ENCODE assay signal across 11 cellular contexts in genomic region chr16:51150159-51150893, GRCh38. TPM values are rescaled to one million over a fixed set of nuclear protein-coding genes. Genes with fewer than 3 reads are reported as not detected.
DNase-seq lines count a peak whose midpoint lies in the region; ATAC-seq and TF ChIP-seq lines count a peak whose summit lies in the region.
"Had no signal": no experiment of that assay in that cellular context is flagged by ENCODE, and none has a peak within 500 bp of the region (broad histone marks: within the 10 kb centered on the region; RNA-seq: fewer than 3 reads in every experiment).

No MANE protein-coding gene starts in this region.

- BruUV-seq in MCF 10A (replicated peaks; lab: Mats Ljungman, UMichigan), result no TSS peak

- H3K27me3 ChIP-seq in breast epithelium (peaks cover 0 to 64% of the 10 kb centered on the region in 2 donors), ectodermal cell (ENCODE audit: control insufficient read depth, insufficient read depth, low read length, poor library complexity, severe bottlenecking) (peaks cover 18% of the 10 kb centered on the region)

- no peak for TF ChIP-seq POLR2A in breast epithelium (IDR thresholded peaks at IDR 0.05)

- no peaks in the 10 kb centered on the region for H3K9me3 ChIP-seq in breast epithelium
- no peaks in the 10 kb centered on the region for H3K9me3 ChIP-seq in ectodermal cell (ENCODE audit: control insufficient read depth, low read length)
- no peaks in the 10 kb centered on the region for H3K9me3 ChIP-seq in mucosa of descending colon

- CTCF ChIA-PET in MCF 10A (lab: Yijun Ruan, JAX), result no interaction called here

- H3K36me3 ChIP-seq in breast epithelium, result no peaks in the 10 kb centered on the region
- H3K36me3 ChIP-seq in ectodermal cell (ENCODE audit: control insufficient read depth, insufficient read depth, low read length), result no peaks in the 10 kb centered on the region
- no peaks in the 10 kb centered on the region for H3K36me3 ChIP-seq in mucosa of descending colon (ENCODE audit: low read depth)

- 0% methylated on average over 54 of the region's 54 CpGs for WGBS in ectodermal cell, 2 experiments

- H3K4me1 ChIP-seq in breast epithelium (peaks cover 0 to 5% of the 10 kb centered on the region in 2 donors), ectodermal cell (ENCODE audit: control insufficient read depth, insufficient read depth, low read length) (peaks cover 10% of the 10 kb centered on the region), mucosa of descending colon (ENCODE audit: low read depth) (no peaks in the 10 kb centered on the region)

- H3K4me1 Mint-ChIP-seq in MCF 10A (ENCODE audit: insufficient read depth, unreplicated experiment), result peaks cover 16% of the 10 kb centered on the region
- H3K4me1 Mint-ChIP-seq in type B pancreatic cell (ENCODE audit: unreplicated experiment), result peaks cover 30% of the 10 kb centered on the region
- H3K4me1 Mint-ChIP-seq in activated naive CD8-positive, alpha-beta T cell treated with anti-CD3 and anti-CD28 coated beads for 36 hours, result peaks cover 4% of the 10 kb centered on the region

- H3K27ac ChIP-seq in breast epithelium (peak overlapping the region in 1 of 2 donors; percentile 23), ectodermal cell (ENCODE audit: insufficient read depth, low read depth, low read length, poor library complexity, severe bottlenecking) (peak overlapping the region; percentile 82)

- intact Hi-C loops in breast epithelium (cut with DNase I; ENCODE audit: low total_unique reads) (no loop called here), MCF 10A (cut with micrococcal nuclease) (no loop called here), mucosa of descending colon (cut with DNase I, micrococcal nuclease) (no loop called here)

- H3K36me3 Mint-ChIP-seq in MCF 10A (ENCODE audit: insufficient read depth, unreplicated experiment) (no peaks in the 10 kb centered on the region), type B pancreatic cell (no peaks in the 10 kb centered on the region)
- peaks cover 2% of the 10 kb centered on the region for H3K36me3 Mint-ChIP-seq in activated naive CD8-positive, alpha-beta T cell treated with anti-CD3 and anti-CD28 coated beads for 36 hours

- ATAC-seq in mucosa of descending colon, result no peak
- ATAC-seq: stimulated activated naive CD8-positive, alpha-beta T cell treated with anti-CD3 and anti-CD28 coated beads, Interleukin-15, amount 100 ng/mL, for 72 hours had no signal

- H3K4me3 ChIP-seq in breast epithelium (peak overlapping the region; percentile 27 to 72 (median 52)), ectodermal cell (ENCODE audit: insufficient read depth, low read depth, low read length) (peak overlapping the region; percentile 87), mucosa of descending colon (peak overlapping the region; percentile 17)

- TF ChIP-seq CTCF in breast epithelium (IDR thresholded peaks at IDR 0.05), result no peak
- TF ChIP-seq CTCF in MCF 10A (IDR thresholded peaks at IDR 0.05; ENCODE audit: unreplicated experiment), result no peak
- no peak for TF ChIP-seq CTCF in mucosa of descending colon (IDR thresholded peaks at IDR 0.05)
- no peak for TF ChIP-seq CTCF in type B pancreatic cell (conservative IDR thresholded peaks at IDR 0.05)

- H3K4me3 Mint-ChIP-seq in MCF 10A (ENCODE audit: unreplicated experiment), result no peak overlapping the region
- peak overlapping the region; percentile 91 for H3K4me3 Mint-ChIP-seq in type B pancreatic cell
- H3K4me3 Mint-ChIP-seq in activated naive CD8-positive, alpha-beta T cell treated with anti-CD3 and anti-CD28 coated beads for 36 hours, result no peak overlapping the region
- H3K4me3 Mint-ChIP-seq: stimulated activated naive CD8-positive, alpha-beta T cell treated with anti-CD3 and anti-CD28 coated beads, Interleukin-15, amount 100 ng/mL, for 72 hours had no signal

- H3K27me3 Mint-ChIP-seq in MCF 10A (ENCODE audit: insufficient read depth, unreplicated experiment) (no peaks in the 10 kb centered on the region), type B pancreatic cell (peaks cover 70% of the 10 kb centered on the region)
- H3K27me3 Mint-ChIP-seq in activated naive CD8-positive, alpha-beta T cell treated with anti-CD3 and anti-CD28 coated beads for 36 hours, result peaks cover 82% of the 10 kb centered on the region

- POLR2A ChIA-PET in MCF 10A (lab: Yijun Ruan, JAX), result no interaction called here

- no peak for DNase-seq in breast epithelium (ENCODE audit: low spot score in 2 of 2)
- DNase-seq in MCF 10A (ENCODE audit: unreplicated experiment), result no peak
- no peak for DNase-seq in mucosa of descending colon
- DNase-seq in type B pancreatic cell (ENCODE audit: extremely low spot score, unreplicated experiment), result no peak
- DNase-seq in activated naive CD8-positive, alpha-beta T cell treated with anti-CD3 and anti-CD28 coated beads for 36 hours, result no peak
- DNase-seq in cerebellar cortex (ENCODE audit: low spot score), result no peak
- no peak for DNase-seq in NCI-H1436 treated with DMSO at 0.1 percent for 48 hours (lab: John Stamatoyannopoulos, UW)
- DNase-seq: effector memory CD4-positive, alpha-beta T cell; stimulated activated naive CD8-positive, alpha-beta T cell treated with anti-CD3 and anti-CD28 coated beads, Interleukin-15, amount 100 ng/mL, for 72 hours had no signal

- H3K27ac Mint-ChIP-seq in MCF 10A (ENCODE audit: low read depth, unreplicated experiment), result no peak overlapping the region
- peak overlapping the region; percentile 59 for H3K27ac Mint-ChIP-seq in type B pancreatic cell
- no peak overlapping the region for H3K27ac Mint-ChIP-seq in activated naive CD8-positive, alpha-beta T cell treated with anti-CD3 and anti-CD28 coated beads for 36 hours
- H3K27ac Mint-ChIP-seq: stimulated activated naive CD8-positive, alpha-beta T cell treated with anti-CD3 and anti-CD28 coated beads, Interleukin-15, amount 100 ng/mL, for 72 hours had no signal

- peaks cover 9% of the 10 kb centered on the region for H3K9me3 Mint-ChIP-seq in MCF 10A (ENCODE audit: unreplicated experiment)
- H3K9me3 Mint-ChIP-seq in type B pancreatic cell, result no peaks in the 10 kb centered on the region
- peaks cover 3% of the 10 kb centered on the region for H3K9me3 Mint-ChIP-seq in activated naive CD8-positive, alpha-beta T cell treated with anti-CD3 and anti-CD28 coated beads for 36 hours

RNA-seq across cellular contexts. Expression of gene SALL1, which starts 0.7 kb away (rescaled TPM):
- total RNA-seq in breast epithelium (under 1 TPM; 0.15 to 0.33 (median 0.32) TPM), MCF 10A (2022) (not detected in 2 replicates), mucosa of descending colon (1 to 10 TPM; 1.5 to 2.6 (median 1.7) TPM), type B pancreatic cell (ENCODE audit: low replicate concordance) (8.0 and 27.0 TPM in 2 replicates)
- 89.0 TPM for polyA plus RNA-seq in ectodermal cell (2013, experiment 1 of 4)
- 98.4 TPM for polyA plus RNA-seq in ectodermal cell (2013, experiment 2 of 4)
- 75.6 TPM for polyA plus RNA-seq in ectodermal cell (2013, experiment 3 of 4)
- polyA plus RNA-seq in ectodermal cell (2013, experiment 4 of 4), result 79.9 TPM
- not detected for total RNA-seq in activated naive CD8-positive, alpha-beta T cell treated with anti-CD3 and anti-CD28 coated beads for 36 hours
- total RNA-seq: pulmonary artery endothelial cell had no signal

Comparison
In these comparisons a context has a peak if more than half of its experiments do, and no peak if none do; other contexts are left out.
1. H3K4me3 ChIP-seq: peak in every context shown above with its lines; median percentile 87 in ectodermal cell; 52 in breast epithelium; 17 in mucosa of descending colon.